Comparison of ENCODE assay signal across 25 cellular contexts in the genomic region with DNA sequence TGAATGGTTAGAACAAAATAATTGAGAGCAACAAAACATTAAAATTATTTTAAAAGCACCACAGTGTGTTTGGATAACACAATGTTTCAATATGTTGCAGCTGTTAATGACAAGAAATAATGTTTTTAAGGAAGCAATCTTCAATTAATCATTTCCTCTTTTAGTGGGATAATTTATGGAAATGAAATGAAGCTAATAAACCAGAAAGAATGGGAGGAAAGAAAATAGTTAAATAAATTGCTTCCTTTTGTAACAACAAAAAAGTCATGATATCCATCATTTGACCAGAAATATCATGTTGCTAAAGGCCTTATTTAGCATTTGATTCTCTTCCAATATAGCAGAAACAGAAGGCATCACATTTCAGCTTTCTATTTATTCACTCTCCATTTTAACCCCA.
"Had no signal": no experiment of that assay in that cellular context is flagged by ENCODE, and none has a peak within 500 bp of the region (broad histone marks: within the 10 kb centered on the region; RNA-seq: fewer than 3 reads in every experiment).

No MANE protein-coding gene starts in this region.

- H3K9me3 Mint-ChIP-seq: activated naive CD8-positive, alpha-beta T cell treated with anti-CD3 and anti-CD28 coated beads, Interleukin-2, amount 10 ng/mL, durations not matched to agents 7 days and 5 days; T-helper 1 cell treated with Interleukin-12 subunit alpha and Interleukin-12 subunit beta and Interleukin-4 antibody, amounts not matched to agents 30 μg/mL and 1 μg/mL, for 36 hours; WTC11 had no signal

- H3K9me3 ChIP-seq: Peyer's patch had no signal

- H3K27ac ChIP-seq: adrenal gland, Peyer's patch, RWPE1, SJCRH30 had no signal

- DNase-seq: activated CD4-positive, alpha-beta T cell treated with anti-CD3 and anti-CD28 coated beads for 48 hours; activated CD4-positive, alpha-beta T cell treated with anti-CD3 and anti-CD28 coated beads, Interleukin-2, amount 50 U/mL, for 4 hours; activated CD4-positive, CD25-positive, alpha-beta regulatory T cell treated with anti-CD3 and anti-CD28 coated beads, Interleukin-2, amount 50 U/mL, for 72 hours; activated CD8-positive, alpha-beta memory T cell treated with anti-CD3 and anti-CD28 coated beads, Interleukin-2, amount 50 U/mL, for 48 hours; activated CD8-positive, alpha-beta T cell treated with anti-CD3 and anti-CD28 coated beads, Interleukin-2, amount 10 ng/mL, durations not matched to agents 7 days and 5 days; activated naive CD4-positive, alpha-beta T cell treated with anti-CD3 and anti-CD28 coated beads, Interleukin-2, amount 50 U/mL, for 16 hours; activated naive CD8-positive, alpha-beta T cell treated with anti-CD3 and anti-CD28 coated beads, Interleukin-2, amount 10 ng/mL, durations not matched to agents 7 days and 5 days; activated T-cell treated with anti-CD3 and anti-CD28 coated beads, Interleukin-2, amount 50 U/mL, for 1 hour; adrenal gland; anterior cingulate cortex; Karpas-422; NCI-H1105 treated with DMSO at 0.1 percent for 48 hours; NCI-H1436 treated with DMSO at 0.1 percent for 48 hours; NCI-H187; NCI-H2081; NCI-H226; NCI-H526; NCI-H82; Peyer's patch; Right ventricle myocardium superior; SJCRH30 had no signal

- H3K36me3 Mint-ChIP-seq: activated naive CD8-positive, alpha-beta T cell treated with anti-CD3 and anti-CD28 coated beads, Interleukin-2, amount 10 ng/mL, durations not matched to agents 7 days and 5 days had no signal

- FAIRE-seq: K562 had no signal

- H3K27ac Mint-ChIP-seq: activated CD8-positive, alpha-beta T cell treated with anti-CD3 and anti-CD28 coated beads, Interleukin-2, amount 10 ng/mL, durations not matched to agents 7 days and 5 days; activated naive CD8-positive, alpha-beta T cell treated with anti-CD3 and anti-CD28 coated beads, Interleukin-2, amount 10 ng/mL, durations not matched to agents 7 days and 5 days; T-helper 1 cell treated with Interleukin-12 subunit alpha and Interleukin-12 subunit beta and Interleukin-4 antibody, amounts not matched to agents 30 μg/mL and 1 μg/mL, for 36 hours; WTC11 had no signal

- H3K4me1 ChIP-seq: adrenal gland, Peyer's patch had no signal

- H3K4me1 Mint-ChIP-seq: activated naive CD8-positive, alpha-beta T cell treated with anti-CD3 and anti-CD28 coated beads, Interleukin-2, amount 10 ng/mL, durations not matched to agents 7 days and 5 days had no signal

- H3K36me3 ChIP-seq: adrenal gland, Peyer's patch, SJCRH30 had no signal

- ATAC-seq: activated CD8-positive, alpha-beta T cell treated with anti-CD3 and anti-CD28 coated beads, Interleukin-2, amount 10 ng/mL, durations not matched to agents 7 days and 5 days; K562; WTC11 had no signal

- H3K4me3 Mint-ChIP-seq: activated CD8-positive, alpha-beta T cell treated with anti-CD3 and anti-CD28 coated beads, Interleukin-2, amount 10 ng/mL, durations not matched to agents 7 days and 5 days; activated naive CD8-positive, alpha-beta T cell treated with anti-CD3 and anti-CD28 coated beads, Interleukin-2, amount 10 ng/mL, durations not matched to agents 7 days and 5 days; T-helper 1 cell treated with Interleukin-12 subunit alpha and Interleukin-12 subunit beta and Interleukin-4 antibody, amounts not matched to agents 30 μg/mL and 1 μg/mL, for 36 hours; WTC11 had no signal

- H3K27me3 ChIP-seq: adrenal gland, Peyer's patch, SJCRH30 had no signal

- H3K4me3 ChIP-seq: adrenal gland, K562, Peyer's patch, SJCRH30 had no signal

- H3K27me3 Mint-ChIP-seq: activated naive CD8-positive, alpha-beta T cell treated with anti-CD3 and anti-CD28 coated beads, Interleukin-2, amount 10 ng/mL, durations not matched to agents 7 days and 5 days had no signal
